ENCODE assay signal across 33 cellular contexts in the genomic region with DNA sequence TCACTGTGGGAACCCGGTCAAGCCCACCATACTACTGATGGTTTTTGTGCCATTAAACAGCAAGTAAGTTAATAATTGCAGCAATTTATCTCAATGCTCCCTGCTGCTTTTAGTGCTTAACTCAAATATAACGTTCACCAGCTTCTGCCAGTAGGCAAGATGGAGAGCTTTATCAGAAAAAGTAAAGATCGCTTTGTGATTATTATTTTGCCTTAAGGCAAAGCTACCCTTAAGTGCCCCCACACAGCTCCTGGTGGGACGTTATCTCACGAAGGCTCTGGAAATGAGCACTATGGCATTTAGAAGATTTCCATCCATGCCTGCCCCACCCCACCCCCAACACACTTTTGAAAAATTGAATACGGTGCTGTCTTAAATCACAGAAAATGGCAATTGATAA.
"Had no signal": no experiment of that assay in that cellular context is flagged by ENCODE, and none has a peak within 500 bp of the region (broad histone marks: within the 10 kb centered on the region; RNA-seq: fewer than 3 reads in every experiment).

No MANE protein-coding gene starts in this region.

- H3K36me3 ChIP-seq: MG63 had no signal

- H3K9me3 ChIP-seq: MG63 had no signal

- H3K4me3 ChIP-seq: MG63 had no signal

- H3K27me3 ChIP-seq: MG63 had no signal

- DNase-seq: Karpas-422, Kasumi-1, MG63, MM.1S, MV-4-11, NCI-H1048, NCI-H1092, NCI-H1092 treated with DMSO at 0.1 percent for 48 hours, NCI-H1105, NCI-H1105 treated with DMSO at 0.1 percent for 48 hours, NCI-H1417 treated with DMSO at 0.1 percent for 48 hours, NCI-H1436, NCI-H1436 treated with DMSO at 0.1 percent for 48 hours, NCI-H146, NCI-H1694, NCI-H1694 treated with DMSO at 0.1 percent for 48 hours, NCI-H187, NCI-H187 treated with DMSO at 0.1 percent for 48 hours, NCI-H1930, NCI-H2029, NCI-H2029 treated with DMSO at 0.1 percent for 48 hours, NCI-H2081, NCI-H2081 treated with DMSO at 0.1 percent for 48 hours, NCI-H2107, NCI-H2171, NCI-H2171 treated with DMSO at 0.1 percent for 48 hours, NCI-H2227 treated with DMSO at 0.1 percent for 48 hours, NCI-H226, NCI-H345, NCI-H446, NCI-H446 treated with DMSO at 0.1 percent for 48 hours, NCI-H510A, NCI-H510A treated with DMSO at 0.1 percent for 48 hours had no signal
